Comparison of ENCODE assay signal across 8 cellular contexts in the genomic region with DNA sequence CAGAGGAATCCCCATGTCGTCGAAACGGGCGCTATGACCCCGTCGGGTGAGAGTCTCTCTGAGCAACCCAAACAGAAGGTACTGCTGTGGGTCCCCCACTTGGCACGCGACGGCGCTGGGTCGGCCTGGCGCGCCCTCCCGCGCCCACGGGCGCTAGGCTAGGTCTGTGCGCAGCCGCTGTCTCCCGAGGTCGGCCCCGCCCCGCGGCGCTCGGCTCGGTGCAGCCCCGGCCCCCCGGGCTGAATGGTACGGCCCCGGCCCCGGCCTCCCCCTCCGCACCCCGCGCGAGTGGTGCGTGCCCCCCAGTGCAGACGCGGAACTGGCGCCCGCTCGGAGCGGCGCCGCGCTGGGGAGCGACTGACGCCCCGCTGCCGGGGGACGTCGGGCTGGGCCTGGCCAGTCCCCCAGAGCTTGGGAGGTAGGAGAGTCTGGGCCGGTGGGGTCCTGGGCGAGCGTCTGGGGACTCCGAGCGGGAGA. TPM values are rescaled to one million over a fixed set of nuclear protein-coding genes. Genes with fewer than 3 reads are reported as not detected.
DNase-seq lines count a peak whose midpoint lies in the region; ATAC-seq and TF ChIP-seq lines count a peak whose summit lies in the region.

Gene MADD (plus strand): TSS at position 305 of the 477 bp plus-strand sequence.

- H3K9me2 ChIP-seq in GM23338 (ENCODE audit: insufficient read depth): no peaks in the 10 kb centered on the region

- peaks cover 22% of the 10 kb centered on the region for H3F3A ChIP-seq in GM23338 (replicated peaks; ENCODE audit: low read depth)

- peaks cover 41% of the 10 kb centered on the region for H3K79me2 ChIP-seq in GM23338 (replicated peaks; ENCODE audit: insufficient read depth)

- TF ChIP-seq CTCF in GM23338 (conservative IDR thresholded peaks at IDR 0.05; ENCODE audit: low read depth in 2 of 2) (no peak), LNCaP clone FGC (IDR thresholded peaks at IDR 0.05; ENCODE audit: control insufficient read depth, extremely low read depth, insufficient read depth) (0 out of 2 replicates have a peak, but pooled peaks have one; percentile 18), omental fat pad (IDR thresholded peaks at IDR 0.05) (no peak)

- H3K36me3 ChIP-seq in GM23338 (ENCODE audit: insufficient read depth) (no peaks in the 10 kb centered on the region; the same call in 1 of the 2 replicates), SJCRH30 (peaks cover 3% of the 10 kb centered on the region)

- peak within 1 kb of the TSS; percentile 89 for H2AFZ ChIP-seq in GM23338

- peaks cover 36% of the 10 kb centered on the region for H3K4me1 ChIP-seq in GM23338 (ENCODE audit: insufficient read depth)
- peaks cover 21% of the 10 kb centered on the region for H3K4me1 ChIP-seq in SJCRH30

- peaks cover 28% of the 10 kb centered on the region for H4K20me1 ChIP-seq in GM23338 (replicated peaks; ENCODE audit: insufficient read depth)

- peaks cover 9% of the 10 kb centered on the region for H3K27me3 Mint-ChIP-seq in GM23338 (ENCODE audit: insufficient read depth, low read depth, poor library complexity)

- peaks cover 41% of the 10 kb centered on the region for H3K4me1 Mint-ChIP-seq in GM23338

- DNase-seq in ELR (ENCODE audit: low read depth): peak; percentile 87
- peak; percentile 80 for DNase-seq in GM23338 (ENCODE audit: low spot score)
- DNase-seq in LNCaP clone FGC (ENCODE audit: low read depth): no peak
- DNase-seq in SJCRH30: peak; percentile 89 to 91
- DNase-seq in activated naive CD4-positive, alpha-beta T cell treated with Interleukin-2 at 50 U/mL for 16 hours: peak; percentile 93
- DNase-seq in germinal center (ENCODE audit: low spot score): peak; percentile 97
- DNase-seq in omental fat pad (ENCODE audit: low spot score): peak; percentile 53

- no peaks in the 10 kb centered on the region for H3K9me3 Mint-ChIP-seq in GM23338

- ATAC-seq in GM23338 (peak; percentile 80), omental fat pad (ENCODE audit: low FRiP score) (peak; percentile 98)

- H3K27me3 ChIP-seq in GM23338 (ENCODE audit: insufficient read depth) (no peaks in the 10 kb centered on the region), SJCRH30 (no peaks in the 10 kb centered on the region)

- H3K27ac Mint-ChIP-seq in GM23338: peak within 1 kb of the TSS; percentile 96

- H3K36me3 Mint-ChIP-seq in GM23338 (ENCODE audit: low read depth): peaks cover 7% of the 10 kb centered on the region; the same call in 2 of the 3 replicates

- H3K4me3 ChIP-seq in GM23338 (peak within 1 kb of the TSS; percentile 88), LNCaP clone FGC (ENCODE audit: low read depth, low read length) (peak within 1 kb of the TSS; percentile 58), SJCRH30 (peak within 1 kb of the TSS; percentile 70)

- peak within 1 kb of the TSS; percentile 96 for H3K4me2 ChIP-seq in GM23338

- peak within 1 kb of the TSS; percentile 88 for H3K4me3 Mint-ChIP-seq in GM23338

- no peaks in the 10 kb centered on the region for H3K9me3 ChIP-seq in SJCRH30 (replicated peaks)

- H3K27ac ChIP-seq in GM23338 (ENCODE audit: low read depth) (peak within 1 kb of the TSS; percentile 99), SJCRH30 (peak within 1 kb of the TSS; percentile 79), temporal lobe (ENCODE audit: low read depth, low read length) (peak within 1 kb of the TSS; percentile 92)

TF ChIP-seq in GM23338, 12 proteins besides CTCF, POLR2A, EP300 and RAD21:
- TF ChIP-seq ETS1 (IDR thresholded peaks at IDR 0.05) (no peak), POLR2AphosphoS5 (IDR thresholded peaks at IDR 0.05; ENCODE audit: low read depth) (peak; percentile 57)

RNA-seq across cellular contexts. Expression of gene MADD, which starts in this region (rescaled TPM):
- total RNA-seq in GM23338 (2014; rRNA removed; shearing (Covaris generic)): 33.3 and 43.8 TPM in 2 replicates
- 12.5 and 13.4 TPM in 2 replicates for polyA plus RNA-seq in GM23338 (2016; fragmentation: Nextera tagmentation; extraction: Ambion mirVana)
- 28.8 and 29.0 TPM in 2 replicates for total RNA-seq in SJCRH30 (2014; rRNA removed; shearing (Covaris generic))
- total RNA-seq in omental fat pad (10 to 100 TPM; 32.8 to 74.7 (median 35.3) TPM), temporal lobe (67.9 TPM)
